In genomic region chr21:31473685-31474345, GRCh38 we compare ENCODE assay signal across 23 cellular contexts.
DNase-seq lines count a peak whose midpoint lies in the region; ATAC-seq, FAIRE-seq and TF ChIP-seq lines count a peak whose summit lies in the region.
"Had no signal": no experiment of that assay in that cellular context is flagged by ENCODE, and none has a peak within 500 bp of the region (broad histone marks: within the 10 kb centered on the region; RNA-seq: fewer than 3 reads in every experiment).

No MANE protein-coding gene starts in this region.

- H3K79me2 ChIP-seq in K562 (ENCODE audit: control insufficient read depth, insufficient read depth, low read length): no peaks in the 10 kb centered on the region

- 1% methylated on average over 7 of the region's 8 CpGs for WGBS in K562 (ENCODE audit: insufficient coverage, low coverage, missing lambda C conversion rate)

- H3K36me3 Mint-ChIP-seq in stimulated activated effector memory CD8-positive, alpha-beta T cell treated with anti-CD3 and anti-CD28 coated beads, Interleukin-12 subunit alpha, Interleukin-12 subunit beta, amount 100 ng/mL, for 72 hours: peaks cover 5% of the 10 kb centered on the region
- H3K36me3 Mint-ChIP-seq: activated CD4-positive, alpha-beta memory T cell treated with anti-CD3 and anti-CD28 coated beads for 36 hours had no signal

- in situ Hi-C loops in K562 (cut with MboI): no loop called here

- no peaks in the 10 kb centered on the region for H3K9me1 ChIP-seq in K562 (ENCODE audit: control insufficient read depth, insufficient read depth, low read length)

- DNase-seq in NCI-H345 (lab: John Stamatoyannopoulos, UW) (peak; percentile 30), NCI-H345 treated with DMSO at 0.1 percent for 48 hours (lab: John Stamatoyannopoulos, UW; ENCODE audit: unreplicated experiment) (no peak), NCI-H69 (lab: John Stamatoyannopoulos, UW) (peak; percentile 51), K562 (ENCODE audit: extremely low read depth in 1 of 4, low spot score in 3 of 4) (no peak), iPS-NIHi11 (ENCODE audit: low spot score) (no peak), GOT3 (lab: John Stamatoyannopoulos, UW) (no peak), HCEC 1CT (no peak)
- DNase-seq in stimulated activated effector memory CD8-positive, alpha-beta T cell treated with anti-CD3 and anti-CD28 coated beads, Interleukin-12 subunit alpha, Interleukin-12 subunit beta, amount 100 ng/mL, for 72 hours (ENCODE audit: low spot score in 2 of 2): no peak
- DNase-seq: activated CD4-positive, alpha-beta memory T cell treated with anti-CD3 and anti-CD28 coated beads for 36 hours; activated CD4-positive, CD25-positive, alpha-beta regulatory T cell; activated naive CD8-positive, alpha-beta T cell treated with anti-CD3 and anti-CD28 coated beads, Interleukin-2, amount 10 ng/mL, durations not matched to agents 7 days and 5 days; BE2C; cerebellar nuclear complex; HFFc6; left colon; MG63; NCI-H2107; NCI-H524; Right ventricle myocardium superior; SW 1271; T1000 had no signal

- no peak overlapping the region for H2AFZ ChIP-seq in K562 (ENCODE audit: low read depth, low read length)

- H3K27ac ChIP-seq in K562 (ENCODE audit: extremely low read depth, low read depth, low read length): no peak overlapping the region

- BruUV-seq in K562 (replicated peaks; lab: Mats Ljungman, UMichigan): no TSS peak

- H3K9me3 ChIP-seq in K562 (replicated peaks; ENCODE audit: control insufficient read depth, insufficient read depth, low read depth, low read length): no peaks in the 10 kb centered on the region
- H3K9me3 ChIP-seq: BE2C, MG63 had no signal

- no peaks in the 10 kb centered on the region for H3K9me3 Mint-ChIP-seq in stimulated activated effector memory CD8-positive, alpha-beta T cell treated with anti-CD3 and anti-CD28 coated beads, Interleukin-12 subunit alpha, Interleukin-12 subunit beta, amount 100 ng/mL, for 72 hours

- H4K20me1 ChIP-seq in K562 (replicated peaks; ENCODE audit: control insufficient read depth, insufficient read depth, low read length): no peaks in the 10 kb centered on the region

- no peak overlapping the region for H3K4me3 Mint-ChIP-seq in stimulated activated effector memory CD8-positive, alpha-beta T cell treated with anti-CD3 and anti-CD28 coated beads, Interleukin-12 subunit alpha, Interleukin-12 subunit beta, amount 100 ng/mL, for 72 hours
- H3K4me3 Mint-ChIP-seq: activated CD4-positive, alpha-beta memory T cell treated with anti-CD3 and anti-CD28 coated beads for 36 hours; activated naive CD8-positive, alpha-beta T cell treated with anti-CD3 and anti-CD28 coated beads, Interleukin-2, amount 10 ng/mL, durations not matched to agents 7 days and 5 days; HFFc6 had no signal

- CTCF ChIA-PET in K562 (lab: Yijun Ruan, JAX; ENCODE audit: low intra/inter-chr PET ratio): no interaction called here

- no peak for ATAC-seq in K562
- ATAC-seq in stimulated activated effector memory CD8-positive, alpha-beta T cell treated with anti-CD3 and anti-CD28 coated beads, Interleukin-12 subunit alpha, Interleukin-12 subunit beta, amount 100 ng/mL, for 72 hours: no peak
- ATAC-seq: left colon, sciatic nerve had no signal

- peak overlapping the region; percentile 29 for H3K27ac Mint-ChIP-seq in stimulated activated effector memory CD8-positive, alpha-beta T cell treated with anti-CD3 and anti-CD28 coated beads, Interleukin-12 subunit alpha, Interleukin-12 subunit beta, amount 100 ng/mL, for 72 hours
- H3K27ac Mint-ChIP-seq: activated CD4-positive, alpha-beta memory T cell treated with anti-CD3 and anti-CD28 coated beads for 36 hours; activated naive CD8-positive, alpha-beta T cell treated with anti-CD3 and anti-CD28 coated beads, Interleukin-2, amount 10 ng/mL, durations not matched to agents 7 days and 5 days; HFFc6 had no signal

- POLR2A ChIA-PET in K562 (lab: Yijun Ruan, JAX): no interaction called here

- TF ChIP-seq CTCF in K562 (IDR thresholded peaks at IDR 0.05 in 2 of 3, conservative IDR thresholded peaks at IDR 0.05 in 1 of 3; ENCODE audit: insufficient read depth in 2 of 3, low read depth in 1 of 3, low read length in 3 of 3): no peak

- no peak for FAIRE-seq in K562 (lab: Jason Lieb, UNC)
- FAIRE-seq: GM12892 had no signal

- no peaks in the 10 kb centered on the region for H3K36me3 ChIP-seq in K562 (ENCODE audit: control insufficient read depth, insufficient read depth, low read length)
- H3K36me3 ChIP-seq: BE2C, MG63 had no signal

- no peaks in the 10 kb centered on the region for H3K4me1 Mint-ChIP-seq in stimulated activated effector memory CD8-positive, alpha-beta T cell treated with anti-CD3 and anti-CD28 coated beads, Interleukin-12 subunit alpha, Interleukin-12 subunit beta, amount 100 ng/mL, for 72 hours
- H3K4me1 Mint-ChIP-seq: activated naive CD8-positive, alpha-beta T cell treated with anti-CD3 and anti-CD28 coated beads, Interleukin-2, amount 10 ng/mL, durations not matched to agents 7 days and 5 days had no signal

- peaks cover 0 to 9% of the 10 kb centered on the region in 2 experiments; a peak in 2 of 5 replicates for H3K27me3 ChIP-seq in K562 (ENCODE audit: control insufficient read depth in 2 of 2, insufficient read depth in 2 of 2, low read length in 2 of 2)
- H3K27me3 ChIP-seq: BE2C, MG63 had no signal

- no peak overlapping the region for H3K4me2 ChIP-seq in K562 (ENCODE audit: insufficient read depth, low read length)

- H3K4me1 ChIP-seq in K562 (replicated peaks in 1 of 2; ENCODE audit: control insufficient read depth in 2 of 2, insufficient read depth in 2 of 2, low read length in 2 of 2): no peaks in the 10 kb centered on the region
- H3K4me1 ChIP-seq: BE2C had no signal

- no peak overlapping the region for H3K9ac ChIP-seq in K562 (ENCODE audit: insufficient read depth in 1 of 2, low read depth in 2 of 2, low read length in 2 of 2)

- no peak for TF ChIP-seq EP300 in K562 (IDR thresholded peaks at IDR 0.05; ENCODE audit: low read length)

- intact Hi-C loops in K562 (cut with micrococcal nuclease): no loop called here

- TF ChIP-seq POLR2A in K562 (conservative IDR thresholded peaks at IDR 0.05): no peak

- no peak for TF ChIP-seq RAD21 in K562 (CRISPR knock-in tag; conservative IDR thresholded peaks at IDR 0.05 in 1 of 2, IDR thresholded peaks at IDR 0.05 in 1 of 2)

- no peak overlapping the region for H3K4me3 ChIP-seq in K562
- H3K4me3 ChIP-seq: MG63 had no signal

TF ChIP-seq in K562, 482 proteins besides CTCF, POLR2A, EP300 and RAD21:
- TF ChIP-seq ZNF766 (CRISPR knock-in tag; conservative IDR thresholded peaks at IDR 0.05): peak; percentile 72
- TF ChIP-seq FOXP1 (CRISPR knock-in tag; IDR thresholded peaks at IDR 0.05): no peak

Comparison
In these comparisons a context has a peak if more than half of its experiments do, and no peak if none do; other contexts are left out.
1. DNase-seq: peak in NCI-H345 (single experiment) and NCI-H69 (single experiment); none in NCI-H345 treated with DMSO at 0.1 percent for 48 hours (single experiment), K562 (0 of 4), stimulated activated effector memory CD8-positive, alpha-beta T cell treated with anti-CD3 and anti-CD28 coated beads, Interleukin-12 subunit alpha, Interleukin-12 subunit beta, amount 100 ng/mL, for 72 hours (0 of 2), iPS-NIHi11 (single experiment), GOT3 (single experiment) and HCEC 1CT (single experiment).